21 cellular contexts compared by ENCODE assay signal in genomic region chr10:24685958-24686540, GRCh38. TPM values are rescaled to one million over a fixed set of nuclear protein-coding genes. Genes with fewer than 3 reads are reported as not detected.
DNase-seq lines count a peak whose midpoint lies in the region; ATAC-seq, FAIRE-seq and TF ChIP-seq lines count a peak whose summit lies in the region.
"Had no signal": no experiment of that assay in that cellular context is flagged by ENCODE, and none has a peak within 500 bp of the region (broad histone marks: within the 10 kb centered on the region; RNA-seq: fewer than 3 reads in every experiment).

No MANE protein-coding gene starts in this region.

- no peak overlapping the region for H3K9ac ChIP-seq in adipocyte (ENCODE audit: low read length)

- peak; percentile 14 for DNase-seq in GM03348 (ENCODE audit: low spot score)
- peak; percentile 71 for DNase-seq in adipocyte (ENCODE audit: low read depth)
- peak; percentile 71 for DNase-seq in fibroblast of pulmonary artery (ENCODE audit: low read depth)
- DNase-seq in pancreas: no peak
- DNase-seq in NCI-H2171 treated with DMSO at 0.1 percent for 48 hours (lab: John Stamatoyannopoulos, UW): no peak
- no peak for DNase-seq in activated naive CD4-positive, alpha-beta T cell treated with anti-CD3 and anti-CD28 coated beads, Interleukin-2, amount 50 U/mL, for 16 hours
- DNase-seq in cortex of kidney (lab: John Stamatoyannopoulos, UW): no peak
- DNase-seq: activated CD4-positive, alpha-beta T cell treated with anti-CD3 and anti-CD28 coated beads, Interleukin-2, amount 10 ng/mL, durations not matched to agents 24 days and 14 days; activated naive CD8-positive, alpha-beta T cell treated with anti-CD3 and anti-CD28 coated beads, Interleukin-2, amount 10 ng/mL, durations not matched to agents 7 days and 5 days; activated T-cell treated with anti-CD3 and anti-CD28 coated beads, Interleukin-2, amount 50 U/mL, for 1 hour; BE2C; DMS 273 treated with DMSO at 0.1 percent for 48 hours; foreskin melanocyte; NCI-H2107; NCI-H748 treated with DMSO at 0.1 percent for 48 hours; RPMI8226; stimulated activated CD4-positive, alpha-beta T cell treated with anti-CD3 and anti-CD28 coated beads, Interleukin-12 subunit alpha, Interleukin-12 subunit beta, amount 100 ng/mL, for 4 hours; substantia nigra; T-helper 9 cell had no signal

- 58 to 65% methylated on average over 4 of the region's 4 CpGs for WGBS in pancreas, 2 donors

- H3K9me3 ChIP-seq in adipocyte (ENCODE audit: control insufficient read depth, low read length) (no peaks in the 10 kb centered on the region), pancreas (no peaks in the 10 kb centered on the region)
- H3K9me3 ChIP-seq: BE2C had no signal

- H3K36me3 ChIP-seq in adipocyte (ENCODE audit: control insufficient read depth, insufficient read depth, low read length, severe bottlenecking) (no peaks in the 10 kb centered on the region), pancreas (no peaks in the 10 kb centered on the region)
- H3K36me3 ChIP-seq: BE2C had no signal

- H3K27ac ChIP-seq in pancreas: no peak overlapping the region
- H3K27ac ChIP-seq: HL-60 had no signal

- ATAC-seq in pancreas (peak in 3 of 4 donors; percentile 20 to 37 (median 28)), GM18511 (IDR thresholded peaks at IDR 0.05; ENCODE audit: unreplicated experiment) (no peak)

- no peaks in the 10 kb centered on the region for H3K27me3 ChIP-seq in adipocyte (replicated peaks; ENCODE audit: control insufficient read depth, insufficient read depth, low read length)
- H3K27me3 ChIP-seq in pancreas: no peaks in the 10 kb centered on the region
- H3K27me3 ChIP-seq: BE2C had no signal

- no peak for FAIRE-seq in pancreas (lab: Jason Lieb, UNC)

- H3K4me1 ChIP-seq in adipocyte (ENCODE audit: control insufficient read depth, insufficient read depth, low read length) (peaks cover 14% of the 10 kb centered on the region), pancreas (peaks cover 4 to 15% (median 12%) of the 10 kb centered on the region in 3 donors)
- H3K4me1 ChIP-seq: BE2C had no signal

- no peak overlapping the region for H3K4me3 ChIP-seq in adipocyte (ENCODE audit: low read length)
- H3K4me3 ChIP-seq in fibroblast of pulmonary artery (replicated peaks; ENCODE audit: low read depth, low read length): no peak overlapping the region
- no peak overlapping the region for H3K4me3 ChIP-seq in pancreas

- intact Hi-C loops in pancreas (cut with DNase I): no loop called here

- TF ChIP-seq CTCF in fibroblast of pulmonary artery (IDR thresholded peaks at IDR 0.05; ENCODE audit: low read length, missing control alignments) (no peak), pancreas (IDR thresholded peaks at IDR 0.05) (no peak)

RNA-seq across cellular contexts. Expression of gene ARHGAP21, which starts 37.6 kb away (rescaled TPM):
- 10 to 100 TPM; 23.7 to 42.1 (median 29.8) TPM for total RNA-seq in pancreas
- polyA plus RNA-seq in pancreas: 10 to 100 TPM; 11.0 to 14.6 TPM

Comparison
In these comparisons a context has a peak if more than half of its experiments do, and no peak if none do; other contexts are left out.
1. DNase-seq: peak in GM03348 (single experiment), adipocyte (single experiment) and fibroblast of pulmonary artery (single experiment); none in pancreas (0 of 6), NCI-H2171 treated with DMSO at 0.1 percent for 48 hours (single experiment), activated naive CD4-positive, alpha-beta T cell treated with anti-CD3 and anti-CD28 coated beads, Interleukin-2, amount 50 U/mL, for 16 hours (single experiment) and cortex of kidney (single experiment).